In the genomic region with DNA sequence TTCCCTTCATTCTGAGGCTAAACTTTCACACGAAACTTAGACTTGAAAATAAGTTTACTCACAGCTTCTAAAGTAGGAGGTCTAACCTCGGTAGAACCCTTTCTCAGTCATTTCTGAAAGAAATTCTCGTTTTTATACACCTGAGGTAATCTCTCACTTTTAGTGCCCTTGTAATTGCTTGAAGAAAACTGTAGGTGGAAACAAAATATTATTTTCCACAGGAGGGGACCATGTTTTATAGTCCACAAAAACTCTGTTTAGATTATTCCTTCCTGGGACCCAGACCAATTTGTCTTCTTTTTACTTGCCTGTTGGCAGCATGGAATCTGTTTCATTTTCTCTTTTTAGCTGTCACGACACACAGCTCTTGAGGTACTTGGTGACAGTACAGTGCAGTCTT, we compare ENCODE assay signal across 12 cellular contexts. TPM values are rescaled to one million over a fixed set of nuclear protein-coding genes. Genes with fewer than 3 reads are reported as not detected.
DNase-seq lines count a peak whose midpoint lies in the region; ATAC-seq and FAIRE-seq lines count a peak whose summit lies in the region.
"Had no signal": no experiment of that assay in that cellular context is flagged by ENCODE, and none has a peak within 500 bp of the region (broad histone marks: within the 10 kb centered on the region; RNA-seq: fewer than 3 reads in every experiment).

No MANE protein-coding gene starts in this region.

- H3K27ac Mint-ChIP-seq in activated T-helper 17 cell treated with anti-CD3 and anti-CD28 coated beads, Interleukin-2, amount 50 U/mL, for 72 hours: peak overlapping the region; percentile 97

- H3K36me3 Mint-ChIP-seq in activated T-helper 17 cell treated with anti-CD3 and anti-CD28 coated beads, Interleukin-2, amount 50 U/mL, for 72 hours (ENCODE audit: low read depth): peaks cover 21% of the 10 kb centered on the region

- H3K27me3 Mint-ChIP-seq in activated T-helper 17 cell treated with anti-CD3 and anti-CD28 coated beads, Interleukin-2, amount 50 U/mL, for 72 hours: no peaks in the 10 kb centered on the region

- peaks cover 7% of the 10 kb centered on the region for H3K4me1 Mint-ChIP-seq in activated T-helper 17 cell treated with anti-CD3 and anti-CD28 coated beads, Interleukin-2, amount 50 U/mL, for 72 hours

- no peak for ATAC-seq in activated T-helper 17 cell treated with anti-CD3 and anti-CD28 coated beads, Interleukin-2, amount 50 U/mL, for 72 hours (replicated peaks)
- ATAC-seq in HG03045 (IDR thresholded peaks at IDR 0.05; ENCODE audit: unreplicated experiment): no peak
- ATAC-seq in HG03432 (IDR thresholded peaks at IDR 0.05; ENCODE audit: unreplicated experiment): no peak

- no peaks in the 10 kb centered on the region for H3K9me3 Mint-ChIP-seq in activated T-helper 17 cell treated with anti-CD3 and anti-CD28 coated beads, Interleukin-2, amount 50 U/mL, for 72 hours

- H3K4me3 Mint-ChIP-seq in activated T-helper 17 cell treated with anti-CD3 and anti-CD28 coated beads, Interleukin-2, amount 50 U/mL, for 72 hours: peak overlapping the region; percentile 93

- FAIRE-seq in GM18507 (lab: Jason Lieb, UNC): peak; percentile 50
- FAIRE-seq: TTC549 had no signal

- peak; percentile 1 for DNase-seq in AG20443 (ENCODE audit: low spot score)
- no peak for DNase-seq in GM18507 (ENCODE audit: extremely low spot score, insufficient read length, low read depth)
- DNase-seq in left kidney (ENCODE audit: low read depth, low spot score): peak; percentile 18
- DNase-seq in D341Med (ENCODE audit: low spot score): no peak
- DNase-seq in DMS79 (lab: John Stamatoyannopoulos, UW): no peak
- DNase-seq: cerebellar nuclear complex, mammary epithelial cell, NCI-H524 had no signal

RNA-seq across cellular contexts. Expression of gene EIF1AY, which starts 0.9 kb away (rescaled TPM):
- 10 to 100 TPM; 50.4 to 66.1 TPM for total RNA-seq in activated T-helper 17 cell treated with anti-CD3 and anti-CD28 coated beads, Interleukin-2, amount 50 U/mL, for 72 hours
- total RNA-seq: mammary epithelial cell had no signal

Comparison
In these comparisons a context has a peak if more than half of its experiments do, and no peak if none do; other contexts are left out.
1. DNase-seq: peak in AG20443 (single experiment) and left kidney (single experiment); none in GM18507 (single experiment), D341Med (single experiment) and DMS79 (single experiment).